Comparison of ENCODE assay signal across 17 cellular contexts in genomic region chr1:23910553-23911246, GRCh38. TPM values are rescaled to one million over a fixed set of nuclear protein-coding genes. Genes with fewer than 3 reads are reported as not detected.
DNase-seq lines count a peak whose midpoint lies in the region; ATAC-seq, FAIRE-seq and TF ChIP-seq lines count a peak whose summit lies in the region.
"Had no signal": no experiment of that assay in that cellular context is flagged by ENCODE, and none has a peak within 500 bp of the region (broad histone marks: within the 10 kb centered on the region; RNA-seq: fewer than 3 reads in every experiment).

No MANE protein-coding gene starts in this region.

- peak overlapping the region; percentile 79 for H3K4me3 Mint-ChIP-seq in CD8-positive, alpha-beta T cell
- H3K4me3 Mint-ChIP-seq in activated naive CD8-positive, alpha-beta T cell treated with anti-CD3 and anti-CD28 coated beads for 36 hours = no peak overlapping the region

- no peak for TF ChIP-seq CTCF in CD8-positive, alpha-beta T cell (IDR thresholded peaks at IDR 0.05)

- in situ Hi-C loops in KBM-7 (cut with MboI; ENCODE audit: low pct_unique_long_range_greater_than_20kb, low sequenced_read_pairs) = loop anchor here (25.0 kb wide), 1 partner anchor 98 kb away; the partner anchor contains the start of gene GALE

- WGBS in small intestine, 3 donors = 71 to 84% (median 77%) methylated on average over 11 of the region's 11 CpGs

- CTCF ChIA-PET in CD8-positive, alpha-beta T cell (lab: Charles Lee) = interaction anchor here (0.7 to 1.3 kb wide), 4 partner anchors 36 to 101 kb away, joined by 3 to 4 read pairs (median 4); no protein-coding TSS in a partner anchor

- H3K27ac ChIP-seq in CD8-positive, alpha-beta T cell (ENCODE audit: low read depth, low read length) = no peak overlapping the region
- no peak overlapping the region for H3K27ac ChIP-seq in small intestine (ENCODE audit: low read depth in 1 of 2, low read length in 1 of 2)
- H3K27ac ChIP-seq: C4-2B had no signal

- intact Hi-C loops in CD8-positive, alpha-beta T cell (cut with DNase I, micrococcal nuclease) = loop anchor here in 1 of 2 experiments (5.0 kb wide), 1 partner anchor 43 kb away; the partner anchor contains the start of gene FUCA1

- peaks cover 57% of the 10 kb centered on the region for H3K4me1 ChIP-seq in CD8-positive, alpha-beta T cell (ENCODE audit: insufficient read depth, low read length)
- H3K4me1 ChIP-seq in small intestine (ENCODE audit: control insufficient read depth in 2 of 2, insufficient read depth in 1 of 2, low read depth in 1 of 2, low read length in 1 of 2) = peaks cover 2% of the 10 kb centered on the region in 2 donors

- peak; percentile 29 for ATAC-seq in CD8-positive, alpha-beta T cell

- no peaks in the 10 kb centered on the region for H3K27me3 Mint-ChIP-seq in CD8-positive, alpha-beta T cell (ENCODE audit: low read depth)
- H3K27me3 Mint-ChIP-seq in activated naive CD8-positive, alpha-beta T cell treated with anti-CD3 and anti-CD28 coated beads for 36 hours = peaks cover 9% of the 10 kb centered on the region

- H3K36me3 ChIP-seq in CD8-positive, alpha-beta T cell (ENCODE audit: insufficient read depth, low read length) = no peaks in the 10 kb centered on the region
- no peaks in the 10 kb centered on the region for H3K36me3 ChIP-seq in small intestine (ENCODE audit: control insufficient read depth in 2 of 2, insufficient read depth in 2 of 2, low read length in 2 of 2)
- H3K36me3 ChIP-seq: MG63 had no signal

- H3K27me3 ChIP-seq in CD8-positive, alpha-beta T cell (ENCODE audit: insufficient read depth, low read length) = no peaks in the 10 kb centered on the region
- H3K27me3 ChIP-seq in small intestine (ENCODE audit: control insufficient read depth in 2 of 2, insufficient read depth in 2 of 2, low read length in 2 of 2) = peaks cover 0 to under 1% of the 10 kb centered on the region in 2 donors
- H3K27me3 ChIP-seq: MG63 had no signal

- H3K36me3 Mint-ChIP-seq in CD8-positive, alpha-beta T cell = no peaks in the 10 kb centered on the region
- H3K36me3 Mint-ChIP-seq in activated naive CD8-positive, alpha-beta T cell treated with anti-CD3 and anti-CD28 coated beads for 36 hours = no peaks in the 10 kb centered on the region

- FAIRE-seq in small intestine (lab: Jason Lieb, UNC) = no peak

- no peaks in the 10 kb centered on the region for H3K9me3 Mint-ChIP-seq in CD8-positive, alpha-beta T cell
- H3K9me3 Mint-ChIP-seq in activated naive CD8-positive, alpha-beta T cell treated with anti-CD3 and anti-CD28 coated beads for 36 hours = no peaks in the 10 kb centered on the region

- peak overlapping the region; percentile 21 for H3K4me3 ChIP-seq in CD8-positive, alpha-beta T cell (ENCODE audit: low read depth, low read length)
- no peak overlapping the region for H3K4me3 ChIP-seq in small intestine (ENCODE audit: low read depth in 1 of 2, low read length in 2 of 2)
- H3K4me3 ChIP-seq: MG63 had no signal

- peak; percentile 70 for TF ChIP-seq POLR2A in GM15510 (IDR thresholded peaks at IDR 0.05; ENCODE audit: borderline replicate concordance, extremely low read depth, insufficient read length)

- peaks cover 64% of the 10 kb centered on the region for H3K4me1 Mint-ChIP-seq in CD8-positive, alpha-beta T cell (ENCODE audit: low read depth)
- peaks cover 46% of the 10 kb centered on the region for H3K4me1 Mint-ChIP-seq in activated naive CD8-positive, alpha-beta T cell treated with anti-CD3 and anti-CD28 coated beads for 36 hours

- peak in 2 of 7 experiments; percentile 12 to 52 for DNase-seq in CD8-positive, alpha-beta T cell
- DNase-seq in KBM-7 (peak; percentile 54), small intestine (no peak), NCI-H2171 treated with DMSO at 0.1 percent for 48 hours (lab: John Stamatoyannopoulos, UW) (no peak), NCI-H2227 (lab: John Stamatoyannopoulos, UW; ENCODE audit: unreplicated experiment) (no peak), NOMO-1 (lab: John Stamatoyannopoulos, UW; ENCODE audit: unreplicated experiment in 2 of 2) (no peak)
- no peak for DNase-seq in activated naive CD8-positive, alpha-beta T cell treated with anti-CD3 and anti-CD28 coated beads for 36 hours
- DNase-seq: effector CD4-positive, alpha-beta T cell; foreskin melanocyte; MG63; NCI-H2227 treated with DMSO at 0.1 percent for 48 hours had no signal

- peak overlapping the region; percentile 89 for H3K27ac Mint-ChIP-seq in CD8-positive, alpha-beta T cell
- H3K27ac Mint-ChIP-seq in activated naive CD8-positive, alpha-beta T cell treated with anti-CD3 and anti-CD28 coated beads for 36 hours = peak overlapping the region; percentile 67

- POLR2A ChIA-PET in CD8-positive, alpha-beta T cell (lab: Charles Lee) = no interaction called here

- H3K9me3 ChIP-seq in CD8-positive, alpha-beta T cell (ENCODE audit: low read length) = no peaks in the 10 kb centered on the region
- H3K9me3 ChIP-seq in small intestine (ENCODE audit: control insufficient read depth, low read depth) = no peaks in the 10 kb centered on the region
- H3K9me3 ChIP-seq: MG63 had no signal

RNA-seq across cellular contexts. Expression of gene CNR2, which starts 2.5 kb away (rescaled TPM):
- total RNA-seq in CD8-positive, alpha-beta T cell = under 1 TPM; 0.92 to 0.98 TPM
- total RNA-seq in activated naive CD8-positive, alpha-beta T cell treated with anti-CD3 and anti-CD28 coated beads for 36 hours = under 1 TPM; 0.16 to 0.28 TPM
- polyA plus RNA-seq in small intestine = under 1 TPM in 1 of 3 donors, not detected in 2; 0.15 TPM
- total RNA-seq: G401, kidney epithelial cell, myocyte, RPMI7951 had no signal

RNA-seq across cellular contexts. Expression of gene FUCA1, which starts 42.6 kb away (rescaled TPM):
- 1 to 10 TPM; 5.3 to 5.7 TPM for total RNA-seq in CD8-positive, alpha-beta T cell
- total RNA-seq in activated naive CD8-positive, alpha-beta T cell treated with anti-CD3 and anti-CD28 coated beads for 36 hours = 1 to 10 TPM; 4.7 to 5.1 TPM
- 10 to 100 TPM; 44.9 to 52.1 (median 50.5) TPM for polyA plus RNA-seq in small intestine

RNA-seq across cellular contexts. Expression of gene PNRC2, which starts 48.9 kb away (rescaled TPM):
- total RNA-seq in CD8-positive, alpha-beta T cell = 100 to 1,000 TPM; 187 to 203 TPM
- total RNA-seq in activated naive CD8-positive, alpha-beta T cell treated with anti-CD3 and anti-CD28 coated beads for 36 hours = 100 to 1,000 TPM; 162 to 165 TPM
- 100 to 1,000 TPM; 114 to 131 (median 122) TPM for polyA plus RNA-seq in small intestine
